13 cellular contexts compared by ENCODE assay signal in the genomic region with DNA sequence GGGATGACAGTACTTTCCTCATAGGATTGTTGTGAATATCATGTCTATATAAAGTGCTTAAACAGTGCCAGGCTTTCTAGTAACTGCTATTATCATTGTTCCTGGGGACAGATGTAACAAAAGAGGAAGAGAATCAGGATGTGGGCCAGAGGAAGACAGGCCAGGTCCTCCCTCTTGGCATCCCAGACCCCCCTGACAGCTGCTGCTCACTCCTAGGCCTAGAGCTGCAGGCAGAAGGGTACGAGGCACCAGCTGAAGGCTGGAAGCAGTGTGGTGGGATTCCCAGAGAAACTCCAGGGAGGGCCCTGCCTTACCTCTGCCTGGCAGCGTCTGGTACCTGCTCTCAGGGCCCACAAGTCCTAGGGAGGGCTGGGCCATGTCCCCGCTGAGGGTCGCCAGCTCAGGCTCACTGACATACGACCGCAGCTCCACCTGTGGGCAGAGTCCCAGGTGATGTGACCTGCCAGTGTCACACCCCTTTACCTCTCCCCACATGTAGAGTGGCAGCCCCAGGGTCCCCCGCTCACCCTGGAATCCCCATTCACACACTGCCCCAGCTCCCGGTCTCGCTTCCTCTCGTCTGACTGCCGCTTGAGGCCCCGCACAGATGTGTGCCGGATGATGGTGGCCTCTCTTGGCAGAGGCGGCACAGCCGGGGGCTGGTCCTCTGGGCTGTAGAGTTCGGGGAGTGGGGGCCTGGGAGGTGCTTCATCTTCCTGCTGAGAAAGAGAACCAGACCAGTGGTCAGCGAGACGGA. TPM values are rescaled to one million over a fixed set of nuclear protein-coding genes. Genes with fewer than 3 reads are reported as not detected.
A peak's percentile ranks its signal among the peaks of the same experiment; 100 is the strongest.
DNase-seq lines count a peak whose midpoint lies in the region; ATAC-seq and TF ChIP-seq lines count a peak whose summit lies in the region.
"Had no signal": no experiment of that assay in that cellular context is flagged by ENCODE, and none has a peak within 500 bp of the region (broad histone marks: within the 10 kb centered on the region; RNA-seq: fewer than 3 reads in every experiment).

No MANE protein-coding gene starts in this region.

- H3K27ac ChIP-seq in left lung (peak overlapping the region; percentile 71 to 86), thoracic aorta (peak overlapping the region; percentile 76 to 79)

- H3K27me3 ChIP-seq in left lung (no peaks in the 10 kb centered on the region), thoracic aorta (replicated peaks; ENCODE audit: insufficient read depth) (no peaks in the 10 kb centered on the region)

- intact Hi-C loops in left lung (cut with DNase I) = no loop called here

- peaks cover 0 to 19% of the 10 kb centered on the region in 2 donors for H3K36me3 ChIP-seq in left lung
- no peaks in the 10 kb centered on the region for H3K36me3 ChIP-seq in thoracic aorta

- no peak overlapping the region for H3K4me3 Mint-ChIP-seq in T-helper 17 cell
- H3K4me3 Mint-ChIP-seq: activated B cell treated with CpG ODN at 0.5 μM for 24 hours, nephron had no signal

- peaks cover 28% of the 10 kb centered on the region for H3K4me1 Mint-ChIP-seq in T-helper 17 cell

- H3K4me1 ChIP-seq in left lung (peaks cover 15 to 71% of the 10 kb centered on the region in 2 donors), thoracic aorta (ENCODE audit: control insufficient read depth in 1 of 2, low read depth in 2 of 2) (peaks cover 34 to 47% of the 10 kb centered on the region in 2 donors)

- H3K9me3 ChIP-seq in T-helper 17 cell (ENCODE audit: control insufficient read depth, low read length, poor library complexity, severe bottlenecking) (no peaks in the 10 kb centered on the region), left lung (no peaks in the 10 kb centered on the region), thoracic aorta (no peaks in the 10 kb centered on the region)

- no peaks in the 10 kb centered on the region for H3K27me3 Mint-ChIP-seq in T-helper 17 cell
- H3K27me3 Mint-ChIP-seq: activated B cell treated with CpG ODN at 0.5 μM for 24 hours had no signal

- TF ChIP-seq CTCF in left lung (IDR thresholded peaks at IDR 0.05) = no peak
- no peak for TF ChIP-seq CTCF in thoracic aorta (IDR thresholded peaks at IDR 0.05)

- H3K4me3 ChIP-seq in left lung (no peak overlapping the region), thoracic aorta (no peak overlapping the region)
- H3K4me3 ChIP-seq: K562 had no signal

- no peak for ATAC-seq in T-helper 17 cell
- no peak for ATAC-seq in left lung
- ATAC-seq in thoracic aorta (ENCODE audit: insufficient number of reproducible peaks, low FRiP score, low read depth) = no peak
- ATAC-seq in GM18868 (IDR thresholded peaks at IDR 0.05; ENCODE audit: unreplicated experiment) = no peak

- DNase-seq in activated effector memory CD4-positive, alpha-beta T cell treated with anti-CD3 and anti-CD28 coated beads, Interleukin-2, amount 50 U/mL, for 16 hours = peak; percentile 61
- no peak for DNase-seq in activated effector memory CD4-positive, alpha-beta T cell treated with Interleukin-2 at 50 U/mL for 16 hours
- DNase-seq in T-helper 17 cell = no peak
- no peak for DNase-seq in left lung
- no peak for DNase-seq in thoracic aorta (ENCODE audit: low spot score)
- no peak for DNase-seq in activated naive CD4-positive, alpha-beta T cell (lab: John Stamatoyannopoulos, UW)
- no peak for DNase-seq in 8988T
- DNase-seq: activated B cell treated with CpG ODN at 0.5 μM for 24 hours, NCI-H2081, NCI-H69 had no signal

- H3K27ac Mint-ChIP-seq in T-helper 17 cell = peak overlapping the region; percentile 69
- H3K27ac Mint-ChIP-seq: activated B cell treated with CpG ODN at 0.5 μM for 24 hours, nephron had no signal

- no peaks in the 10 kb centered on the region for H3K36me3 Mint-ChIP-seq in T-helper 17 cell (ENCODE audit: low read depth)

RNA-seq across cellular contexts. Expression of gene C11orf58, which starts 52.2 kb away (rescaled TPM):
- total RNA-seq in T-helper 17 cell (100 to 1,000 TPM; 125 to 138 TPM), left lung (10 to 100 TPM; 87.9 to 89.0 TPM), thoracic aorta (100 to 1,000 TPM; 104 to 161 TPM)
